ENCODE assay signal across 20 cellular contexts in the genomic region with DNA sequence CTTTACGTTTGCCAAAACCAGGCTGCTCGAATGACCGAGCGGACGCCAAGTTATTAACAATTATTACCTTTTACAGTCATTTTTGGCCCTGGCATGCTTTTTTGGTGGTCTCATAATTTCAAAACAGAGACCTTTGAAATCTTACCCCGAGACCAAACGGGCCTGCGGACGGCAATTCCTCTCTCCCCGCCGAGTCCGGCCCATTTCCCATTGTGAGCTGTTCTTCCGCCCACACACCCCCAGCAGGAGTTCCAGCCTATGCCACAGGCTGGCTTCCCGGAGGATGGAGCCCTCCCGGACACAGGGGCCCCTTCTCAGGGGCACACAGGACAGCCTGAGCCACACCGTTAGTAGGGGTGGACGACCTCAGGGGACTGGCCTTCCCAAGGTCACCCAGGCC.
DNase-seq lines count a peak whose midpoint lies in the region; ATAC-seq and TF ChIP-seq lines count a peak whose summit lies in the region.
"Had no signal": no experiment of that assay in that cellular context is flagged by ENCODE, and none has a peak within 500 bp of the region (broad histone marks: within the 10 kb centered on the region; RNA-seq: fewer than 3 reads in every experiment).

No MANE protein-coding gene starts in this region.

- POLR2A ChIA-PET in activated CD4-positive, alpha-beta memory T cell treated with anti-CD3 and anti-CD28 coated beads, Interleukin-2, amount 10 ng/mL, durations not matched to agents 7 days and 5 days (lab: Charles Lee) = no interaction called here

- no peak for TF ChIP-seq CTCF in natural killer cell (IDR thresholded peaks at IDR 0.05)
- TF ChIP-seq CTCF in endothelial cell (IDR thresholded peaks at IDR 0.05; ENCODE audit: unreplicated experiment) = no peak
- TF ChIP-seq CTCF in nephron progenitor cell (IDR thresholded peaks at IDR 0.05) = no peak
- no peak for TF ChIP-seq CTCF in Calu3 (IDR thresholded peaks at IDR 0.05; ENCODE audit: unreplicated experiment)

- CTCF ChIA-PET in activated CD4-positive, alpha-beta memory T cell treated with anti-CD3 and anti-CD28 coated beads, Interleukin-2, amount 10 ng/mL, durations not matched to agents 7 days and 5 days (lab: Charles Lee) = no interaction called here
- CTCF ChIA-PET in Calu3 (lab: Charles Lee) = no interaction called here

- H3K4me1 Mint-ChIP-seq in natural killer cell treated with Interleukin-12 subunit alpha and Interleukin-12 subunit beta and Interleukin-15 and Interleukin-18, amount 100 ng/mL, for 72 hours (ENCODE audit: low read depth in 2 of 2) = peaks cover 7 to 12% of the 10 kb centered on the region in 2 donors
- H3K4me1 Mint-ChIP-seq in natural killer cell (peaks cover 0 to 4% of the 10 kb centered on the region in 2 donors), endothelial cell (ENCODE audit: unreplicated experiment) (peaks cover 11% of the 10 kb centered on the region), nephron progenitor cell (peaks cover 40% of the 10 kb centered on the region), Calu3 (ENCODE audit: low read depth, unreplicated experiment) (no peaks in the 10 kb centered on the region)
- H3K4me1 Mint-ChIP-seq in activated CD4-positive, alpha-beta memory T cell treated with anti-CD3 and anti-CD28 coated beads, Interleukin-2, amount 10 ng/mL, durations not matched to agents 7 days and 5 days = no peaks in the 10 kb centered on the region

- BruUV-seq in Calu3 (replicated peaks; lab: Mats Ljungman, UMichigan) = no TSS peak

- intact Hi-C loops in natural killer cell (cut with micrococcal nuclease) = no loop called here
- intact Hi-C loops in Calu3 (cut with micrococcal nuclease; ENCODE audit: unreplicated experiment) = loop anchor here (10.0 kb wide), 1 partner anchor 112 kb away; no protein-coding TSS in a partner anchor

- no peak overlapping the region for H3K27ac Mint-ChIP-seq in natural killer cell treated with Interleukin-12 subunit alpha and Interleukin-12 subunit beta and Interleukin-15 and Interleukin-18, amount 100 ng/mL, for 72 hours
- no peak overlapping the region for H3K27ac Mint-ChIP-seq in natural killer cell
- peak overlapping the region; percentile 83 for H3K27ac Mint-ChIP-seq in endothelial cell (ENCODE audit: unreplicated experiment)
- H3K27ac Mint-ChIP-seq in nephron progenitor cell = no peak overlapping the region
- no peak overlapping the region for H3K27ac Mint-ChIP-seq in activated CD4-positive, alpha-beta memory T cell treated with anti-CD3 and anti-CD28 coated beads, Interleukin-2, amount 10 ng/mL, durations not matched to agents 7 days and 5 days
- no peak overlapping the region for H3K27ac Mint-ChIP-seq in Calu3 (ENCODE audit: unreplicated experiment)
- H3K27ac Mint-ChIP-seq: CD4-positive, alpha-beta T cell had no signal

- no peak for ATAC-seq in natural killer cell treated with Interleukin-12 subunit alpha and Interleukin-12 subunit beta and Interleukin-15 and Interleukin-18, amount 100 ng/mL, for 72 hours
- ATAC-seq in natural killer cell (no peak), GM19463 (IDR thresholded peaks at IDR 0.05; ENCODE audit: unreplicated experiment) (no peak)
- ATAC-seq in stimulated activated naive CD8-positive, alpha-beta T cell treated with anti-CD3 and anti-CD28 coated beads, Interleukin-15, Interleukin-2, amounts not matched to agents 100 U/mL and 50 U/mL, for 24 hours = no peak
- ATAC-seq: PC-3 had no signal

- H3K9me3 Mint-ChIP-seq in natural killer cell treated with Interleukin-12 subunit alpha and Interleukin-12 subunit beta and Interleukin-15 and Interleukin-18, amount 100 ng/mL, for 72 hours = peaks cover 16% of the 10 kb centered on the region
- peaks cover 0 to 6% of the 10 kb centered on the region in 2 donors for H3K9me3 Mint-ChIP-seq in natural killer cell
- H3K9me3 Mint-ChIP-seq in endothelial cell (ENCODE audit: unreplicated experiment) = no peaks in the 10 kb centered on the region
- peaks cover 16% of the 10 kb centered on the region for H3K9me3 Mint-ChIP-seq in nephron progenitor cell
- peaks cover 22% of the 10 kb centered on the region for H3K9me3 Mint-ChIP-seq in activated CD4-positive, alpha-beta memory T cell treated with anti-CD3 and anti-CD28 coated beads, Interleukin-2, amount 10 ng/mL, durations not matched to agents 7 days and 5 days
- peaks cover 4% of the 10 kb centered on the region for H3K9me3 Mint-ChIP-seq in Calu3 (ENCODE audit: low read depth, unreplicated experiment)

- H3K27me3 Mint-ChIP-seq in natural killer cell treated with Interleukin-12 subunit alpha and Interleukin-12 subunit beta and Interleukin-15 and Interleukin-18, amount 100 ng/mL, for 72 hours = peaks cover 0 to 5% of the 10 kb centered on the region in 2 donors
- H3K27me3 Mint-ChIP-seq in natural killer cell (ENCODE audit: low read depth in 2 of 2) (peaks cover 0 to 3% of the 10 kb centered on the region in 2 donors), endothelial cell (ENCODE audit: unreplicated experiment) (peaks cover 13% of the 10 kb centered on the region), nephron progenitor cell (ENCODE audit: low read depth, poor library complexity) (peaks cover 3% of the 10 kb centered on the region), Calu3 (ENCODE audit: unreplicated experiment) (peaks cover 45% of the 10 kb centered on the region)
- H3K27me3 Mint-ChIP-seq in activated CD4-positive, alpha-beta memory T cell treated with anti-CD3 and anti-CD28 coated beads, Interleukin-2, amount 10 ng/mL, durations not matched to agents 7 days and 5 days = no peaks in the 10 kb centered on the region
- H3K27me3 Mint-ChIP-seq: CD4-positive, alpha-beta T cell had no signal

- peak; percentile 12 for DNase-seq in natural killer cell treated with Interleukin-12 subunit alpha and Interleukin-12 subunit beta and Interleukin-15 and Interleukin-18, amount 100 ng/mL, for 72 hours (ENCODE audit: low spot score)
- DNase-seq in natural killer cell = no peak
- peak; percentile 36 for DNase-seq in endothelial cell (ENCODE audit: low spot score)
- DNase-seq in nephron progenitor cell = no peak
- DNase-seq in stimulated activated naive CD8-positive, alpha-beta T cell treated with anti-CD3 and anti-CD28 coated beads, Interleukin-15, Interleukin-2, amounts not matched to agents 100 U/mL and 50 U/mL, for 24 hours = no peak
- DNase-seq in activated CD4-positive, alpha-beta memory T cell treated with anti-CD3 and anti-CD28 coated beads, Interleukin-2, amount 10 ng/mL, durations not matched to agents 7 days and 5 days = no peak
- no peak for DNase-seq in Calu3
- DNase-seq: BE2C; CD4-positive, alpha-beta T cell; GF-D8; IMR-90; Karpas-422; MG63; NCI-H1092; NCI-H146; NCI-H2081; NCI-H510A; NCI-H82; PC-3 had no signal

- H3K36me3 Mint-ChIP-seq in natural killer cell treated with Interleukin-12 subunit alpha and Interleukin-12 subunit beta and Interleukin-15 and Interleukin-18, amount 100 ng/mL, for 72 hours = peaks cover 5% of the 10 kb centered on the region
- no peaks in the 10 kb centered on the region for H3K36me3 Mint-ChIP-seq in natural killer cell
- H3K36me3 Mint-ChIP-seq in endothelial cell (ENCODE audit: low read depth, unreplicated experiment) = no peaks in the 10 kb centered on the region
- no peaks in the 10 kb centered on the region for H3K36me3 Mint-ChIP-seq in nephron progenitor cell (ENCODE audit: low read depth)
- peaks cover 7% of the 10 kb centered on the region for H3K36me3 Mint-ChIP-seq in activated CD4-positive, alpha-beta memory T cell treated with anti-CD3 and anti-CD28 coated beads, Interleukin-2, amount 10 ng/mL, durations not matched to agents 7 days and 5 days (ENCODE audit: low read depth)
- no peaks in the 10 kb centered on the region for H3K36me3 Mint-ChIP-seq in Calu3 (ENCODE audit: insufficient read depth, unreplicated experiment)

- H3K4me3 Mint-ChIP-seq in natural killer cell treated with Interleukin-12 subunit alpha and Interleukin-12 subunit beta and Interleukin-15 and Interleukin-18, amount 100 ng/mL, for 72 hours = no peak overlapping the region
- no peak overlapping the region for H3K4me3 Mint-ChIP-seq in natural killer cell
- H3K4me3 Mint-ChIP-seq in endothelial cell (ENCODE audit: unreplicated experiment) = no peak overlapping the region
- H3K4me3 Mint-ChIP-seq in nephron progenitor cell = peak overlapping the region; percentile 16
- no peak overlapping the region for H3K4me3 Mint-ChIP-seq in activated CD4-positive, alpha-beta memory T cell treated with anti-CD3 and anti-CD28 coated beads, Interleukin-2, amount 10 ng/mL, durations not matched to agents 7 days and 5 days
- no peak overlapping the region for H3K4me3 Mint-ChIP-seq in Calu3 (ENCODE audit: low read depth, unreplicated experiment)
- H3K4me3 Mint-ChIP-seq: CD4-positive, alpha-beta T cell had no signal

Comparison
In these comparisons a context has a peak if more than half of its experiments do, and no peak if none do; other contexts are left out.
1. DNase-seq: peak in natural killer cell treated with Interleukin-12 subunit alpha and Interleukin-12 subunit beta and Interleukin-15 and Interleukin-18, amount 100 ng/mL, for 72 hours (single experiment) and endothelial cell (single experiment); none in natural killer cell (single experiment), nephron progenitor cell (single experiment), stimulated activated naive CD8-positive, alpha-beta T cell treated with anti-CD3 and anti-CD28 coated beads, Interleukin-15, Interleukin-2, amounts not matched to agents 100 U/mL and 50 U/mL, for 24 hours (single experiment), activated CD4-positive, alpha-beta memory T cell treated with anti-CD3 and anti-CD28 coated beads, Interleukin-2, amount 10 ng/mL, durations not matched to agents 7 days and 5 days (single experiment) and Calu3 (single experiment).